8 cellular contexts compared by ENCODE assay signal in the genomic region with DNA sequence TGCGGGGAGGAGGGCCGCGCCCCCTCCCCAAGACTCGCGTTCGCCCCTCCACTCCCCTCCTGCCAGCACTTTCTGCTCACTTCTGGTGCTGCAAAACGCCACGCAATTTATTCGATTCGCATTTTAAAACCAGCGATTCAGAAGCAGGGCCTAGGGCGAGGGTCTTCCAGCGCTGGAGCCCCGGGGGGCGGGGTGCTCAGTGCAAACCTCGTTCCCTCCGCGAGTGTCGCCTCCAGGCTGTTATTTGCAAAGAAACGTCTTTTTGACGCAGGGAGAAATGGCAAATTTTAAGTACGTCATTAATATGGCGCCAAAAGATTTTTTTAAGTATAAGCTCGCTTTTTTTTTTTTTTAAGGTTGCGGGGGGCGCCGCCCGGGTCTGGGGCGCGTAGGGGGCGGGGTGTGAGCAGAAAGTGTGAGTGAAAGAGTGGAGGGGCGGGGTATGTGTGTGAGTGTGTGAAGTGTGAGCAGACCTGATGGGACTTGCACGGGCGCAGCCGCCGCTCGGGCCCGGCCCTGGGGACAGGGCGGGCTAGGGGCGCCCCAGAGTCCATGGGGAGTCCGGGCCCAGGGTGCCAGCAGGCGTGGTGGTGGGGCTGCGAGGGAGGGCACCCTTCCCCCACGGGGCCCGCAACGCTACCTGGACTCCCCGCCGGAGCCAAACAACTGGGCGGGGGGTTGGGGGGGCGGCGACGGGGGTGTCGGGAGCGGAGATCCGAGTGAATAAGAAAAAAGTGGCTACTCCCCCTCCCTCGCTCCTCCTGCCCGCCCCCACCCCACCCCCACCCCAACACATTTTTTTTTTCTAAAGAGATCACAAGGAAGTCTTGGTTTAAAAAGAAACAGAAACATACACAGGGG. TPM values are rescaled to one million over a fixed set of nuclear protein-coding genes. Genes with fewer than 3 reads are reported as not detected.
A peak's percentile ranks its signal among the peaks of the same experiment; 100 is the strongest.
DNase-seq lines count a peak whose midpoint lies in the region; ATAC-seq and TF ChIP-seq lines count a peak whose summit lies in the region.

A gene (plus strand): TSS at position 845 of the 861 bp plus-strand sequence. CDS start 10,188 bp downstream, outside the sequence.

- H2AFZ ChIP-seq in neural cell (ENCODE audit: low read depth, low read length), result peak within 1 kb of the TSS; percentile 45

- no peak for TF ChIP-seq EP300 in neural cell (conservative IDR thresholded peaks at IDR 0.05; ENCODE audit: poor library complexity, severe bottlenecking)

- TF ChIP-seq CTCF in fibroblast of villous mesenchyme (IDR thresholded peaks at IDR 0.05; ENCODE audit: insufficient read depth, low read depth, low read length) (no peak), neural cell (IDR thresholded peaks at IDR 0.05; ENCODE audit: poor library complexity, severe bottlenecking) (no peak)

- H4K20me1 ChIP-seq in neural cell (ENCODE audit: insufficient read depth), result no peaks in the 10 kb centered on the region

- peak within 1 kb of the TSS; percentile 80 for H3K9ac ChIP-seq in neural cell (ENCODE audit: low read length)

- H3K4me3 Mint-ChIP-seq in stimulated activated naive CD8-positive, alpha-beta T cell treated with anti-CD3 and anti-CD28 coated beads, Interleukin-15, amount 100 ng/mL, for 72 hours, result peak within 1 kb of the TSS; percentile 93 to 94

- no peak within 1 kb of the TSS for H3K27ac ChIP-seq in neural cell (ENCODE audit: low read length)

- no peaks in the 10 kb centered on the region for H3K9me2 ChIP-seq in neural cell (ENCODE audit: insufficient read depth, low read length)

- no peaks in the 10 kb centered on the region for H3K9me3 ChIP-seq in neural cell (ENCODE audit: low read length)

- peak within 1 kb of the TSS; percentile 98 to 99 for H3K27ac Mint-ChIP-seq in stimulated activated naive CD8-positive, alpha-beta T cell treated with anti-CD3 and anti-CD28 coated beads, Interleukin-15, amount 100 ng/mL, for 72 hours

- no peaks in the 10 kb centered on the region for H3K9me3 Mint-ChIP-seq in stimulated activated naive CD8-positive, alpha-beta T cell treated with anti-CD3 and anti-CD28 coated beads, Interleukin-15, amount 100 ng/mL, for 72 hours

- DNase-seq in AG08396 (ENCODE audit: low spot score), result peak; percentile 83
- peak; percentile 82 for DNase-seq in activated gamma-delta T cell (lab: John Stamatoyannopoulos, UW)
- DNase-seq in fibroblast of villous mesenchyme (ENCODE audit: low read depth), result peak; percentile 87
- peak; percentile 84 to 86 for DNase-seq in stimulated activated naive CD8-positive, alpha-beta T cell treated with anti-CD3 and anti-CD28 coated beads, Interleukin-15, amount 100 ng/mL, for 72 hours

- peak; percentile 7 for TF ChIP-seq RAD21 in neural cell (conservative IDR thresholded peaks at IDR 0.05)

- no peaks in the 10 kb centered on the region for H3K36me3 ChIP-seq in neural cell (ENCODE audit: insufficient read depth, low read length)

- ATAC-seq in GM18907 (IDR thresholded peaks at IDR 0.05; ENCODE audit: unreplicated experiment) (peak; percentile 43), HG03520 (IDR thresholded peaks at IDR 0.05; ENCODE audit: unreplicated experiment) (peak; percentile 28)
- ATAC-seq in stimulated activated naive CD8-positive, alpha-beta T cell treated with anti-CD3 and anti-CD28 coated beads, Interleukin-15, amount 100 ng/mL, for 72 hours, result peak; percentile 63

- H3F3A ChIP-seq in neural cell (ENCODE audit: insufficient read depth, low read length, poor library complexity, severe bottlenecking), result no peaks in the 10 kb centered on the region

- H3K27me3 Mint-ChIP-seq in stimulated activated naive CD8-positive, alpha-beta T cell treated with anti-CD3 and anti-CD28 coated beads, Interleukin-15, amount 100 ng/mL, for 72 hours, result no peaks in the 10 kb centered on the region

- H3K4me3 ChIP-seq in fibroblast of villous mesenchyme (ENCODE audit: low read depth, low read length), result peak within 1 kb of the TSS; percentile 86
- peak within 1 kb of the TSS; percentile 92 for H3K4me3 ChIP-seq in neural cell (ENCODE audit: low read length)

- H3K4me1 Mint-ChIP-seq in stimulated activated naive CD8-positive, alpha-beta T cell treated with anti-CD3 and anti-CD28 coated beads, Interleukin-15, amount 100 ng/mL, for 72 hours, result peaks cover 33% of the 10 kb centered on the region

- H3K27me3 ChIP-seq in neural cell (ENCODE audit: insufficient read depth, low read depth, low read length), result peaks cover 68% of the 10 kb centered on the region

- peak; percentile 54; the same call in 1 of the 2 replicates for TF ChIP-seq POLR2A in Raji (IDR thresholded peaks at IDR 0.05; ENCODE audit: insufficient read depth, low read depth, low read length)

- H3K4me2 ChIP-seq in neural cell (ENCODE audit: low read length), result peak within 1 kb of the TSS; percentile 85

- no peaks in the 10 kb centered on the region for H3K79me2 ChIP-seq in neural cell (replicated peaks; ENCODE audit: insufficient read depth, low read length)

TF ChIP-seq in neural cell, 6 proteins besides CTCF, POLR2A, EP300 and RAD21:
- no peak for TF ChIP-seq SMC3 (conservative IDR thresholded peaks at IDR 0.05; ENCODE audit: poor library complexity)
- peak; percentile 57 for TF ChIP-seq POLR2AphosphoS5 (IDR thresholded peaks at IDR 0.05)

RNA-seq across cellular contexts. Expression of the gene that starts here (rescaled TPM):
- total RNA-seq in fibroblast of villous mesenchyme, result 29.3 and 35.4 TPM in 2 replicates
- polyA plus RNA-seq in neural cell, result 0.84 and 1.9 TPM in 2 replicates
- polyA minus RNA-seq in neural cell, result 1.3 and 2.2 TPM in 2 replicates
